Comparison of ENCODE assay signal across 8 cellular contexts in genomic region chr2:238370482-238371372, GRCh38. TPM values are rescaled to one million over a fixed set of nuclear protein-coding genes. Genes with fewer than 3 reads are reported as not detected.
DNase-seq lines count a peak whose midpoint lies in the region; ATAC-seq, FAIRE-seq and TF ChIP-seq lines count a peak whose summit lies in the region.

No MANE protein-coding gene starts in this region.

- H3K4me3 ChIP-seq in A549 (no peak overlapping the region), GM12865 (ENCODE audit: low read depth, low read length) (no peak overlapping the region), endodermal cell (ENCODE audit: low read length) (no peak overlapping the region), suprapubic skin (no peak overlapping the region)

- DNase-seq in A549 (ENCODE audit: low read depth in 1 of 2, low spot score in 1 of 2) = peak; percentile 35 to 67
- DNase-seq in GM12865 (ENCODE audit: low read depth) = peak; percentile 74
- DNase-seq in NCI-H2196 (lab: John Stamatoyannopoulos, UW; ENCODE audit: unreplicated experiment) = peak; percentile 62
- peak; percentile 57 for DNase-seq in activated CD4-positive, alpha-beta T cell treated with anti-CD3 and anti-CD28 coated beads, Interleukin-2, amount 10 ng/mL, durations not matched to agents 7 days and 5 days
- DNase-seq in endodermal cell = peak; percentile 77
- DNase-seq in natural killer cell = peak; percentile 63
- DNase-seq in suprapubic skin (ENCODE audit: low spot score in 2 of 2) = no peak

- TF ChIP-seq RAD21 in A549 (conservative IDR thresholded peaks at IDR 0.05 in 1 of 2, IDR thresholded peaks at IDR 0.05 in 1 of 2) = peak; percentile 89 to 96

- H3K27me3 Mint-ChIP-seq in activated CD4-positive, alpha-beta T cell treated with anti-CD3 and anti-CD28 coated beads, Interleukin-2, amount 10 ng/mL, durations not matched to agents 7 days and 5 days = no peaks in the 10 kb centered on the region
- H3K27me3 Mint-ChIP-seq in endodermal cell (ENCODE audit: insufficient read depth) = no peaks in the 10 kb centered on the region
- H3K27me3 Mint-ChIP-seq in natural killer cell (ENCODE audit: low read depth in 2 of 2) = no peaks in the 10 kb centered on the region

- peaks cover 2% of the 10 kb centered on the region for H3K9me3 Mint-ChIP-seq in activated CD4-positive, alpha-beta T cell treated with anti-CD3 and anti-CD28 coated beads, Interleukin-2, amount 10 ng/mL, durations not matched to agents 7 days and 5 days
- peaks cover 7% of the 10 kb centered on the region for H3K9me3 Mint-ChIP-seq in endodermal cell
- no peaks in the 10 kb centered on the region for H3K9me3 Mint-ChIP-seq in natural killer cell

- CTCF ChIA-PET in A549 (lab: Yijun Ruan, JAX) = interaction anchor here (0.6 to 6.3 kb wide), 32 partner anchors 9 to 1779 kb away, joined by 3 to 79 read pairs (median 3); no protein-coding TSS in a partner anchor
- CTCF ChIA-PET in activated CD4-positive, alpha-beta T cell treated with anti-CD3 and anti-CD28 coated beads, Interleukin-2, amount 10 ng/mL, durations not matched to agents 7 days and 5 days (lab: Charles Lee) = interaction anchor here (0.6 to 1.4 kb wide), 5 partner anchors 9 to 1530 kb away, joined by 3 read pairs; no protein-coding TSS in a partner anchor

- TF ChIP-seq EP300 in A549 (IDR thresholded peaks at IDR 0.05) (no peak), suprapubic skin (IDR thresholded peaks at IDR 0.05) (no peak)

- H3K4me2 ChIP-seq in A549 = no peak overlapping the region

- H3K27ac ChIP-seq in A549 = peak overlapping the region; percentile 36 to 46; a peak in 2 of 6 replicates
- no peak overlapping the region for H3K27ac ChIP-seq in endodermal cell (ENCODE audit: low read depth, low read length)
- H3K27ac ChIP-seq in suprapubic skin = no peak overlapping the region

- peaks cover 8% of the 10 kb centered on the region for H3K4me1 Mint-ChIP-seq in activated CD4-positive, alpha-beta T cell treated with anti-CD3 and anti-CD28 coated beads, Interleukin-2, amount 10 ng/mL, durations not matched to agents 7 days and 5 days
- H3K4me1 Mint-ChIP-seq in endodermal cell (peaks cover 5% of the 10 kb centered on the region), natural killer cell (peaks cover 7 to 13% of the 10 kb centered on the region in 2 donors)

- H3K9ac ChIP-seq in endodermal cell (ENCODE audit: extremely low read depth, low read length, poor library complexity, severe bottlenecking) = no peak overlapping the region

- ATAC-seq in A549 = peak; percentile 94 to 97
- ATAC-seq in natural killer cell = peak; percentile 91 to 99 (median 99)
- ATAC-seq in GM21360 (IDR thresholded peaks at IDR 0.05; ENCODE audit: unreplicated experiment) = no peak

- H3K9me3 ChIP-seq in A549 (no peaks in the 10 kb centered on the region), endodermal cell (ENCODE audit: control insufficient read depth, low read length) (no peaks in the 10 kb centered on the region), suprapubic skin (no peaks in the 10 kb centered on the region)

- H3K27ac Mint-ChIP-seq in activated CD4-positive, alpha-beta T cell treated with anti-CD3 and anti-CD28 coated beads, Interleukin-2, amount 10 ng/mL, durations not matched to agents 7 days and 5 days = no peak overlapping the region
- H3K27ac Mint-ChIP-seq in endodermal cell (no peak overlapping the region), natural killer cell (peak overlapping the region; percentile 14 to 69)

- TF ChIP-seq CTCF in A549 (IDR thresholded peaks at IDR 0.05) (peak; percentile 80), GM12865 (IDR thresholded peaks at IDR 0.05; ENCODE audit: insufficient read depth, low read depth, low read length, missing control alignments) (peak; percentile 75), endodermal cell (conservative IDR thresholded peaks at IDR 0.05) (peak; percentile 77), natural killer cell (IDR thresholded peaks at IDR 0.05) (peak; percentile 86), suprapubic skin (IDR thresholded peaks at IDR 0.05) (peak; percentile 53 to 70)

- 63% methylated on average over 15 of the region's 15 CpGs for WGBS in A549 (ENCODE audit: missing lambda C conversion rate)
- 79 to 82% methylated on average over 10 to 15 of the region's 15 CpGs for WGBS in endodermal cell (ENCODE audit: insufficient coverage in 1 of 2, insufficient read length in 1 of 2), 2 experiments
- WGBS in suprapubic skin = 49% methylated on average over 15 of the region's 15 CpGs

- POLR2A ChIA-PET in A549 (lab: Yijun Ruan, JAX) = no interaction called here
- POLR2A ChIA-PET in activated CD4-positive, alpha-beta T cell treated with anti-CD3 and anti-CD28 coated beads, Interleukin-2, amount 10 ng/mL, durations not matched to agents 7 days and 5 days (lab: Charles Lee) = no interaction called here

- no peaks in the 10 kb centered on the region for H3K36me3 ChIP-seq in endodermal cell (ENCODE audit: control insufficient read depth, insufficient read depth, low read length)
- H3K36me3 ChIP-seq in suprapubic skin = no peaks in the 10 kb centered on the region

- intact Hi-C loops in natural killer cell (cut with micrococcal nuclease) = loop anchor here (1.0 to 2.0 kb wide), 4 partner anchors 34 to 414 kb away; partner anchors contain the start of gene ASB1

- peaks cover 8% of the 10 kb centered on the region for H3K36me3 Mint-ChIP-seq in activated CD4-positive, alpha-beta T cell treated with anti-CD3 and anti-CD28 coated beads, Interleukin-2, amount 10 ng/mL, durations not matched to agents 7 days and 5 days (ENCODE audit: low read depth)
- H3K36me3 Mint-ChIP-seq in endodermal cell (ENCODE audit: low read depth) = peaks cover 13% of the 10 kb centered on the region
- H3K36me3 Mint-ChIP-seq in natural killer cell = no peaks in the 10 kb centered on the region

- FAIRE-seq in A549 (lab: Jason Lieb, UNC) = no peak

- H3K4me3 Mint-ChIP-seq in activated CD4-positive, alpha-beta T cell treated with anti-CD3 and anti-CD28 coated beads, Interleukin-2, amount 10 ng/mL, durations not matched to agents 7 days and 5 days = no peak overlapping the region
- no peak overlapping the region for H3K4me3 Mint-ChIP-seq in endodermal cell
- no peak overlapping the region for H3K4me3 Mint-ChIP-seq in natural killer cell

- H3K27me3 ChIP-seq in endodermal cell (ENCODE audit: control insufficient read depth, insufficient read depth, low read length, poor library complexity, severe bottlenecking) = no peaks in the 10 kb centered on the region
- H3K27me3 ChIP-seq in suprapubic skin = no peaks in the 10 kb centered on the region

- H3K4me1 ChIP-seq in A549 (peaks cover 5% of the 10 kb centered on the region; the same call in 1 of the 3 replicates), endodermal cell (ENCODE audit: control insufficient read depth, insufficient read depth, low read length) (no peaks in the 10 kb centered on the region), suprapubic skin (peaks cover 3% of the 10 kb centered on the region)

- TF ChIP-seq POLR2A in A549 (IDR thresholded peaks at IDR 0.05; ENCODE audit: low read length) = no peak
- no peak for TF ChIP-seq POLR2A in suprapubic skin (IDR thresholded peaks at IDR 0.05)

TF ChIP-seq in A549, 52 proteins besides CTCF, POLR2A, EP300 and RAD21:
- TF ChIP-seq NPAS2 (CRISPR knock-in tag; IDR thresholded peaks at IDR 0.05; ENCODE audit: borderline replicate concordance) (no peak), BCL3 (IDR thresholded peaks at IDR 0.05) (no peak), SMC3 (IDR thresholded peaks at IDR 0.05) (peak; percentile 95), ATOH8 (CRISPR knock-in tag; IDR thresholded peaks at IDR 0.05; ENCODE audit: low read depth) (no peak)

RNA-seq across cellular contexts. Expression of gene TRAF3IP1, which starts 50.4 kb away (rescaled TPM):
- polyA plus RNA-seq in A549 (2011; rRNA removed) (10.6 and 10.9 TPM in 2 replicates), A549 (2017; fragmentation: RNase III; extraction: RNeasy Plus Mini Kit Qiagen cat#74134 plus additional on column Dnase treatment) (19.1 to 20.2 TPM (median 19.2 TPM) in 3 replicates)
- 10.9 and 12.1 TPM in 2 replicates for polyA plus RNA-seq in A549 (2012; cell fraction: cytosol; rRNA removed)
- polyA plus RNA-seq in A549 (2012; cell fraction: nucleus; rRNA removed) = 9.5 and 9.6 TPM in 2 replicates
- 8.8 and 12.3 TPM in 2 replicates for polyA minus RNA-seq in A549 (2011; rRNA and poly(A)+ RNA removed)
- 1 to 10 TPM; 7.9 to 9.2 TPM for total RNA-seq in activated CD4-positive, alpha-beta T cell treated with anti-CD3 and anti-CD28 coated beads, Interleukin-2, amount 10 ng/mL, durations not matched to agents 7 days and 5 days
- total RNA-seq in endodermal cell (10 to 100 TPM; 21.9 to 28.3 TPM), natural killer cell (10 to 100 TPM in 2 of 3 donors, 1 to 10 TPM in 1; 9.7 to 11.9 (median 11.3) TPM), suprapubic skin (10 to 100 TPM; 10.2 to 15.4 (median 10.6) TPM)
- 14.1 TPM for polyA plus RNA-seq in endodermal cell (2013, experiment 1 of 2)
- 10.9 TPM for polyA plus RNA-seq in endodermal cell (2013, experiment 2 of 2)

RNA-seq across cellular contexts. Expression of gene ASB1, which starts 56.0 kb away (rescaled TPM):
- polyA plus RNA-seq in A549 (2011; rRNA removed) (40.1 and 42.7 TPM in 2 replicates), A549 (2017; fragmentation: RNase III; extraction: RNeasy Plus Mini Kit Qiagen cat#74134 plus additional on column Dnase treatment) (24.6 to 26.8 TPM (median 26.0 TPM) in 3 replicates)
- polyA plus RNA-seq in A549 (2012; cell fraction: cytosol; rRNA removed) = 51.7 and 54.1 TPM in 2 replicates
- 53.6 and 61.9 TPM in 2 replicates for polyA plus RNA-seq in A549 (2012; cell fraction: nucleus; rRNA removed)
- polyA minus RNA-seq in A549 (2011; rRNA and poly(A)+ RNA removed) = 24.9 and 38.0 TPM in 2 replicates
- 10 to 100 TPM; 26.2 to 28.9 TPM for total RNA-seq in activated CD4-positive, alpha-beta T cell treated with anti-CD3 and anti-CD28 coated beads, Interleukin-2, amount 10 ng/mL, durations not matched to agents 7 days and 5 days
- total RNA-seq in endodermal cell (10 to 100 TPM; 39.0 to 39.6 TPM), natural killer cell (10 to 100 TPM; 38.3 to 47.5 (median 38.9) TPM), suprapubic skin (10 to 100 TPM; 17.1 to 48.8 (median 22.1) TPM)
- 23.2 TPM for polyA plus RNA-seq in endodermal cell (2013, experiment 1 of 2)
- 22.2 TPM for polyA plus RNA-seq in endodermal cell (2013, experiment 2 of 2)

Comparison
In these comparisons a context has a peak if more than half of its experiments do, and no peak if none do; other contexts are left out.
1. DNase-seq: peak in A549 (2 of 2), GM12865 (single experiment), NCI-H2196 (single experiment), activated CD4-positive, alpha-beta T cell treated with anti-CD3 and anti-CD28 coated beads, Interleukin-2, amount 10 ng/mL, durations not matched to agents 7 days and 5 days (single experiment), endodermal cell (single experiment) and natural killer cell (single experiment); none in suprapubic skin (0 of 2).
2. H3K27ac ChIP-seq: peak in A549 (2 of 2); none in endodermal cell (single experiment) and suprapubic skin (single experiment).
3. H3K27ac Mint-ChIP-seq: peak in natural killer cell (2 of 2); none in activated CD4-positive, alpha-beta T cell treated with anti-CD3 and anti-CD28 coated beads, Interleukin-2, amount 10 ng/mL, durations not matched to agents 7 days and 5 days (single experiment) and endodermal cell (single experiment).
4. Peak in every context shown above with its lines, with median percentiles within 50 percentile points of each other: CTCF ChIP-seq.